In genomic region chr1:16351994-16352841, GRCh38 we compare ENCODE assay signal across 8 cellular contexts. TPM values are rescaled to one million over a fixed set of nuclear protein-coding genes. Genes with fewer than 3 reads are reported as not detected.
DNase-seq lines count a peak whose midpoint lies in the region; ATAC-seq and TF ChIP-seq lines count a peak whose summit lies in the region.

FBXO42 (minus strand) TSS chr1:16352480; CDS start chr1:16315418, 37,062 bp downstream.

- POLR2A ChIA-PET in naive thymus-derived CD8-positive, alpha-beta T cell (lab: Charles Lee) = interaction anchor here (0.5 to 6.0 kb wide), 8 partner anchors 9 to 700 kb away, joined by 3 to 69 read pairs (median 4); partner anchors contain the start of genes NECAP2 and SZRD1

- peak within 1 kb of the TSS; percentile 65 for H3K27ac ChIP-seq in fibroblast of lung (ENCODE audit: insufficient read depth, low read length)

- peaks cover 3% of the 10 kb centered on the region for H4K20me1 ChIP-seq in fibroblast of lung (ENCODE audit: control insufficient read depth, extremely low read depth, insufficient read depth, low read length)

- H3K9me3 ChIP-seq in fibroblast of lung (ENCODE audit: control insufficient read depth, insufficient read depth, low read depth, low read length) = no peaks in the 10 kb centered on the region

- peak; percentile 86 to 92 for ATAC-seq in naive thymus-derived CD8-positive, alpha-beta T cell

- H3K9me3 Mint-ChIP-seq in activated T-helper 1 cell treated with anti-CD3 and anti-CD28 coated beads, Interleukin-12 subunit alpha, Interleukin-12 subunit beta, Interleukin-2, Interleukin-4 antibody, amounts not matched to agents 30 ng/mL and 10 ng/mL and 1 ng/mL, durations not matched to agents 14 hours and 24 hours and 36 hours = no peaks in the 10 kb centered on the region
- H3K9me3 Mint-ChIP-seq in naive thymus-derived CD8-positive, alpha-beta T cell = no peaks in the 10 kb centered on the region

- DNase-seq in EH (ENCODE audit: low read depth) (peak; percentile 94), GOT3 (lab: John Stamatoyannopoulos, UW) (peak; percentile 77), RPMI7951 (ENCODE audit: low read depth) (peak; percentile 93), fibroblast of lung (ENCODE audit: low read depth in 2 of 2) (peak; percentile 86 to 91)
- peak; percentile 94 for DNase-seq in activated T-helper 1 cell treated with anti-CD3 and anti-CD28 coated beads, Interleukin-12 subunit alpha, Interleukin-12 subunit beta, Interleukin-2, Interleukin-4 antibody, amounts not matched to agents 30 ng/mL and 10 ng/mL and 1 ng/mL, durations not matched to agents 14 hours and 24 hours and 36 hours (ENCODE audit: low spot score)
- peak; percentile 89 to 96 (median 92) for DNase-seq in naive thymus-derived CD8-positive, alpha-beta T cell
- DNase-seq in stimulated activated naive CD4-positive, alpha-beta T cell (lab: John Stamatoyannopoulos, UW) = peak; percentile 86 to 94 (median 86)

- peak within 1 kb of the TSS; percentile 95 for H3K9ac ChIP-seq in fibroblast of lung (ENCODE audit: insufficient read depth, low read length)

- H3K27ac Mint-ChIP-seq in activated T-helper 1 cell treated with anti-CD3 and anti-CD28 coated beads, Interleukin-12 subunit alpha, Interleukin-12 subunit beta, Interleukin-2, Interleukin-4 antibody, amounts not matched to agents 30 ng/mL and 10 ng/mL and 1 ng/mL, durations not matched to agents 14 hours and 24 hours and 36 hours = peak within 1 kb of the TSS; percentile 88
- H3K27ac Mint-ChIP-seq in naive thymus-derived CD8-positive, alpha-beta T cell = peak within 1 kb of the TSS; percentile 80 to 98 (median 94)

- peaks cover 48% of the 10 kb centered on the region for H3K79me2 ChIP-seq in fibroblast of lung (ENCODE audit: control insufficient read depth, insufficient read depth, low read length)

- H3K27me3 ChIP-seq in fibroblast of lung (ENCODE audit: control insufficient read depth, insufficient read depth, low read length) = no peaks in the 10 kb centered on the region

- H3K4me3 ChIP-seq in fibroblast of lung (replicated peaks in 1 of 4; ENCODE audit: control extremely low read depth in 1 of 4, insufficient read depth in 1 of 4, low read depth in 3 of 4, low read length in 4 of 4) = peak within 1 kb of the TSS; percentile 84 to 95 (median 89)

- H3K4me2 ChIP-seq in fibroblast of lung (ENCODE audit: extremely low read depth, insufficient read depth, low read length) = peak within 1 kb of the TSS; percentile 90

- no peaks in the 10 kb centered on the region for H3K36me3 ChIP-seq in fibroblast of lung (ENCODE audit: control insufficient read depth, insufficient read depth, low read length)

- intact Hi-C loops in activated T-helper 1 cell treated with anti-CD3 and anti-CD28 coated beads, Interleukin-12 subunit alpha, Interleukin-12 subunit beta, Interleukin-2, Interleukin-4 antibody, amounts not matched to agents 30 ng/mL and 10 ng/mL and 1 ng/mL, durations not matched to agents 14 hours and 24 hours and 36 hours (cut with micrococcal nuclease) = loop anchor here (1.0 to 5.0 kb wide), 6 partner anchors 15 to 825 kb away; partner anchors contain the start of genes CPLANE2, DNAJC16 and SZRD1

- peaks cover 29% of the 10 kb centered on the region for H3K4me1 Mint-ChIP-seq in activated T-helper 1 cell treated with anti-CD3 and anti-CD28 coated beads, Interleukin-12 subunit alpha, Interleukin-12 subunit beta, Interleukin-2, Interleukin-4 antibody, amounts not matched to agents 30 ng/mL and 10 ng/mL and 1 ng/mL, durations not matched to agents 14 hours and 24 hours and 36 hours (ENCODE audit: low read depth)
- H3K4me1 Mint-ChIP-seq in naive thymus-derived CD8-positive, alpha-beta T cell = peaks cover 11 to 55% (median 42%) of the 10 kb centered on the region in 4 donors

- TF ChIP-seq CTCF in LNCAP (IDR thresholded peaks at IDR 0.05) (peak; percentile 29; the same call in 1 of the 2 replicates), fibroblast of lung (conservative IDR thresholded peaks at IDR 0.05 in 1 of 2, IDR thresholded peaks at IDR 0.05 in 1 of 2; ENCODE audit: low read depth in 1 of 2, low read length in 2 of 2) (peak; percentile 4 to 23)

- H3K4me3 Mint-ChIP-seq in activated T-helper 1 cell treated with anti-CD3 and anti-CD28 coated beads, Interleukin-12 subunit alpha, Interleukin-12 subunit beta, Interleukin-2, Interleukin-4 antibody, amounts not matched to agents 30 ng/mL and 10 ng/mL and 1 ng/mL, durations not matched to agents 14 hours and 24 hours and 36 hours = peak within 1 kb of the TSS; percentile 97
- H3K4me3 Mint-ChIP-seq in naive thymus-derived CD8-positive, alpha-beta T cell = peak within 1 kb of the TSS; percentile 89 to 96 (median 93)

- no peaks in the 10 kb centered on the region for H3K27me3 Mint-ChIP-seq in activated T-helper 1 cell treated with anti-CD3 and anti-CD28 coated beads, Interleukin-12 subunit alpha, Interleukin-12 subunit beta, Interleukin-2, Interleukin-4 antibody, amounts not matched to agents 30 ng/mL and 10 ng/mL and 1 ng/mL, durations not matched to agents 14 hours and 24 hours and 36 hours (ENCODE audit: insufficient read depth)
- H3K27me3 Mint-ChIP-seq in naive thymus-derived CD8-positive, alpha-beta T cell = no peaks in the 10 kb centered on the region

- peaks cover 5% of the 10 kb centered on the region for H3K36me3 Mint-ChIP-seq in activated T-helper 1 cell treated with anti-CD3 and anti-CD28 coated beads, Interleukin-12 subunit alpha, Interleukin-12 subunit beta, Interleukin-2, Interleukin-4 antibody, amounts not matched to agents 30 ng/mL and 10 ng/mL and 1 ng/mL, durations not matched to agents 14 hours and 24 hours and 36 hours (ENCODE audit: low read depth)
- H3K36me3 Mint-ChIP-seq in naive thymus-derived CD8-positive, alpha-beta T cell = no peaks in the 10 kb centered on the region

- peaks cover 10% of the 10 kb centered on the region for H3K4me1 ChIP-seq in fibroblast of lung (ENCODE audit: control insufficient read depth, extremely low read depth, insufficient read depth, low read length)

- peak within 1 kb of the TSS; percentile 71 for H2AFZ ChIP-seq in fibroblast of lung (ENCODE audit: low read length)

RNA-seq across cellular contexts. Expression of gene FBXO42, which starts in this region (rescaled TPM):
- total RNA-seq in RPMI7951 (2014; rRNA removed; shearing (Covaris generic)) = 14.6 and 21.3 TPM in 2 replicates
- 17.1 and 19.1 TPM in 2 replicates for total RNA-seq in activated T-helper 1 cell treated with anti-CD3 and anti-CD28 coated beads, Interleukin-12 subunit alpha, Interleukin-12 subunit beta, Interleukin-2, Interleukin-4 antibody, amounts not matched to agents 30 ng/mL and 10 ng/mL and 1 ng/mL, durations not matched to agents 14 hours and 24 hours and 36 hours
- 10.4 and 10.5 TPM in 2 replicates for total RNA-seq in fibroblast of lung
- polyA plus RNA-seq in fibroblast of lung = 13.5 and 14.4 TPM in 2 replicates
- polyA plus RNA-seq in fibroblast of lung (2012) = 10.0 and 11.2 TPM in 2 replicates
- 16.0 and 22.3 TPM in 2 replicates for polyA minus RNA-seq in fibroblast of lung (ENCODE audit: low replicate concordance)
- 10 to 100 TPM; 24.3 to 27.4 TPM for total RNA-seq in naive thymus-derived CD8-positive, alpha-beta T cell
- polyA plus RNA-seq in naive thymus-derived CD8-positive, alpha-beta T cell = 10 to 100 TPM; 11.8 to 21.5 (median 15.5) TPM

Comparison
In these comparisons a context has a peak if more than half of its experiments do, and no peak if none do; other contexts are left out.
1. Peak in every context shown above with its lines: DNase-seq, ATAC-seq, H3K4me3 ChIP-seq and H3K27ac ChIP-seq.